Comparison of ENCODE assay signal across 9 cellular contexts in genomic region chr14:55103005-55103640, GRCh38. TPM values are rescaled to one million over a fixed set of nuclear protein-coding genes. Genes with fewer than 3 reads are reported as not detected.
DNase-seq lines count a peak whose midpoint lies in the region; ATAC-seq and TF ChIP-seq lines count a peak whose summit lies in the region.
"Had no signal": no experiment of that assay in that cellular context is flagged by ENCODE, and none has a peak within 500 bp of the region (broad histone marks: within the 10 kb centered on the region; RNA-seq: fewer than 3 reads in every experiment).

No MANE protein-coding gene starts in this region.

- H3K27me3 ChIP-seq in endodermal cell (ENCODE audit: control insufficient read depth, insufficient read depth, low read length, poor library complexity, severe bottlenecking) = no peaks in the 10 kb centered on the region
- H3K27me3 ChIP-seq in naive thymus-derived CD4-positive, alpha-beta T cell (ENCODE audit: control insufficient read depth in 2 of 2, insufficient read depth in 2 of 2, low read length in 2 of 2) = no peaks in the 10 kb centered on the region
- no peaks in the 10 kb centered on the region for H3K27me3 ChIP-seq in tibial nerve

- H3K27me3 Mint-ChIP-seq in activated CD4-positive, alpha-beta memory T cell treated with anti-CD3 and anti-CD28 coated beads, Interleukin-2, amount 10 ng/mL, durations not matched to agents 7 days and 5 days = no peaks in the 10 kb centered on the region
- H3K27me3 Mint-ChIP-seq in endodermal cell (ENCODE audit: insufficient read depth) = no peaks in the 10 kb centered on the region
- H3K27me3 Mint-ChIP-seq in naive thymus-derived CD4-positive, alpha-beta T cell = no peaks in the 10 kb centered on the region
- H3K27me3 Mint-ChIP-seq: naive B cell had no signal

- TF ChIP-seq EP300 in tibial nerve (IDR thresholded peaks at IDR 0.05) = peak in 1 of 2 donors; percentile 90

- H3K4me3 ChIP-seq in NB4 (ENCODE audit: low read depth, low read length) = peak overlapping the region; percentile 0
- H3K4me3 ChIP-seq in endodermal cell (ENCODE audit: low read length) = no peak overlapping the region
- peak overlapping the region; percentile 5 for H3K4me3 ChIP-seq in naive thymus-derived CD4-positive, alpha-beta T cell (ENCODE audit: low read length)
- peak overlapping the region in 1 of 4 donors; percentile 3 for H3K4me3 ChIP-seq in tibial nerve

- H3K27ac Mint-ChIP-seq in activated CD4-positive, alpha-beta memory T cell treated with anti-CD3 and anti-CD28 coated beads, Interleukin-2, amount 10 ng/mL, durations not matched to agents 7 days and 5 days = peak overlapping the region; percentile 99
- peak overlapping the region; percentile 74 for H3K27ac Mint-ChIP-seq in endodermal cell
- H3K27ac Mint-ChIP-seq in naive thymus-derived CD4-positive, alpha-beta T cell = peak overlapping the region; percentile 26 to 97 (median 80)

- H3K36me3 Mint-ChIP-seq in activated CD4-positive, alpha-beta memory T cell treated with anti-CD3 and anti-CD28 coated beads, Interleukin-2, amount 10 ng/mL, durations not matched to agents 7 days and 5 days (ENCODE audit: low read depth) = peaks cover 22% of the 10 kb centered on the region
- no peaks in the 10 kb centered on the region for H3K36me3 Mint-ChIP-seq in endodermal cell (ENCODE audit: low read depth)
- peaks cover 0 to 24% (median 3%) of the 10 kb centered on the region in 5 donors for H3K36me3 Mint-ChIP-seq in naive thymus-derived CD4-positive, alpha-beta T cell

- peak; percentile 97 for DNase-seq in ELR (ENCODE audit: low read depth)
- DNase-seq in HCEC 1CT = peak; percentile 98
- DNase-seq in NB4 (ENCODE audit: low read depth) = peak; percentile 86
- peak; percentile 79 for DNase-seq in activated CD4-positive, alpha-beta memory T cell treated with anti-CD3 and anti-CD28 coated beads, Interleukin-2, amount 10 ng/mL, durations not matched to agents 7 days and 5 days
- peak; percentile 93 for DNase-seq in endodermal cell
- DNase-seq in naive thymus-derived CD4-positive, alpha-beta T cell = peak in 2 of 9 donors; percentile 14 to 49
- peak; percentile 76 to 83 for DNase-seq in tibial nerve (ENCODE audit: low spot score in 2 of 2)
- DNase-seq in middle frontal gyrus (ENCODE audit: extremely low spot score, low spot score) = no peak

- POLR2A ChIA-PET in activated CD4-positive, alpha-beta memory T cell treated with anti-CD3 and anti-CD28 coated beads, Interleukin-2, amount 10 ng/mL, durations not matched to agents 7 days and 5 days (lab: Charles Lee) = interaction anchor here (0.7 to 9.5 kb wide), 23 partner anchors 9 to 231 kb away, joined by 3 to 177 read pairs (median 6); partner anchors contain the start of genes DLGAP5, LGALS3, MAPK1IP1L and SOCS4
- POLR2A ChIA-PET in naive thymus-derived CD4-positive, alpha-beta T cell (lab: Charles Lee) = interaction anchor here (0.6 to 2.1 kb wide), 3 partner anchors 8 to 52 kb away, joined by 3 to 7 read pairs (median 3); partner anchors contain the start of gene MAPK1IP1L

- H3K9me3 Mint-ChIP-seq in activated CD4-positive, alpha-beta memory T cell treated with anti-CD3 and anti-CD28 coated beads, Interleukin-2, amount 10 ng/mL, durations not matched to agents 7 days and 5 days = peaks cover 13% of the 10 kb centered on the region
- peaks cover 11% of the 10 kb centered on the region for H3K9me3 Mint-ChIP-seq in endodermal cell
- peaks cover 0 to 17% (median 4%) of the 10 kb centered on the region in 11 donors for H3K9me3 Mint-ChIP-seq in naive thymus-derived CD4-positive, alpha-beta T cell

- TF ChIP-seq POLR2A in NB4 (IDR thresholded peaks at IDR 0.05; ENCODE audit: extremely low read depth, insufficient read length) (peak; percentile 19), tibial nerve (IDR thresholded peaks at IDR 0.05) (peak in 1 of 2 donors; percentile 37)

- H3K4me1 ChIP-seq in endodermal cell (ENCODE audit: control insufficient read depth, insufficient read depth, low read length) (peaks cover 10% of the 10 kb centered on the region), tibial nerve (peaks cover 0 to 94% (median 69%) of the 10 kb centered on the region in 4 donors)
- peaks cover 10 to 35% of the 10 kb centered on the region in 2 donors for H3K4me1 ChIP-seq in naive thymus-derived CD4-positive, alpha-beta T cell (ENCODE audit: control insufficient read depth in 2 of 2, insufficient read depth in 2 of 2, low read length in 2 of 2)

- no peaks in the 10 kb centered on the region for H3K36me3 ChIP-seq in endodermal cell (ENCODE audit: control insufficient read depth, insufficient read depth, low read length)
- H3K36me3 ChIP-seq in naive thymus-derived CD4-positive, alpha-beta T cell (ENCODE audit: control insufficient read depth in 2 of 3, insufficient read depth in 3 of 3, low read length in 3 of 3) = no peaks in the 10 kb centered on the region
- no peaks in the 10 kb centered on the region for H3K36me3 ChIP-seq in tibial nerve

- H3K9ac ChIP-seq in endodermal cell (ENCODE audit: extremely low read depth, low read length, poor library complexity, severe bottlenecking) = no peak overlapping the region

- peak overlapping the region; percentile 61 for H3K4me3 Mint-ChIP-seq in activated CD4-positive, alpha-beta memory T cell treated with anti-CD3 and anti-CD28 coated beads, Interleukin-2, amount 10 ng/mL, durations not matched to agents 7 days and 5 days
- peak overlapping the region; percentile 6 for H3K4me3 Mint-ChIP-seq in endodermal cell
- peak overlapping the region; percentile 14 to 66 (median 42) for H3K4me3 Mint-ChIP-seq in naive thymus-derived CD4-positive, alpha-beta T cell

- H3K4me1 Mint-ChIP-seq in activated CD4-positive, alpha-beta memory T cell treated with anti-CD3 and anti-CD28 coated beads, Interleukin-2, amount 10 ng/mL, durations not matched to agents 7 days and 5 days = peaks cover 70% of the 10 kb centered on the region
- H3K4me1 Mint-ChIP-seq in endodermal cell = peaks cover 29% of the 10 kb centered on the region
- H3K4me1 Mint-ChIP-seq in naive thymus-derived CD4-positive, alpha-beta T cell = peaks cover 23 to 56% (median 31%) of the 10 kb centered on the region in 7 donors

- ATAC-seq in naive thymus-derived CD4-positive, alpha-beta T cell = peak; percentile 55

- WGBS in endodermal cell (ENCODE audit: insufficient coverage in 1 of 2, insufficient read length in 1 of 2), 2 experiments = 18 to 24% methylated on average over 8 to 13 of the region's 13 CpGs
- WGBS in tibial nerve, 2 donors = 26 to 27% methylated on average over 13 of the region's 13 CpGs

- TF ChIP-seq CTCF in NB4 (IDR thresholded peaks at IDR 0.05; ENCODE audit: low read depth, low read length) (no peak), endodermal cell (conservative IDR thresholded peaks at IDR 0.05) (no peak), tibial nerve (IDR thresholded peaks at IDR 0.05) (no peak)

- peaks cover 10% of the 10 kb centered on the region for H3K9me3 ChIP-seq in endodermal cell (ENCODE audit: control insufficient read depth, low read length)
- peaks cover 0 to 5% (median 5%) of the 10 kb centered on the region in 3 experiments for H3K9me3 ChIP-seq in naive thymus-derived CD4-positive, alpha-beta T cell (ENCODE audit: control insufficient read depth in 2 of 3, low read length in 3 of 3)
- peaks cover 0 to 7% (median 0%) of the 10 kb centered on the region in 4 donors for H3K9me3 ChIP-seq in tibial nerve

- intact Hi-C loops in naive thymus-derived CD4-positive, alpha-beta T cell (cut with micrococcal nuclease) = loop anchor here in 1 of 2 donors (1.0 to 5.0 kb wide), 2 partner anchors 26 to 39 kb away; partner anchors contain the start of gene LGALS3

- CTCF ChIA-PET in activated CD4-positive, alpha-beta memory T cell treated with anti-CD3 and anti-CD28 coated beads, Interleukin-2, amount 10 ng/mL, durations not matched to agents 7 days and 5 days (lab: Charles Lee) = interaction anchor here (0.9 to 2.4 kb wide), 15 partner anchors 10 to 54 kb away, joined by 3 to 17 read pairs (median 5); partner anchors contain the start of gene MAPK1IP1L
- CTCF ChIA-PET in naive thymus-derived CD4-positive, alpha-beta T cell (lab: Charles Lee) = interaction anchor here (0.6 to 1.8 kb wide), 2 partner anchors 13 to 1187 kb away, joined by 3 to 7 read pairs; no protein-coding TSS in a partner anchor

- H3K27ac ChIP-seq in endodermal cell (ENCODE audit: low read depth, low read length) (no peak overlapping the region), tibial nerve (peak overlapping the region; percentile 87 to 99 (median 94))
- H3K27ac ChIP-seq in naive thymus-derived CD4-positive, alpha-beta T cell (ENCODE audit: low read depth, low read length) = peak overlapping the region; percentile 41

RNA-seq across cellular contexts. Expression of gene LGALS3, which starts 25.9 kb away (rescaled TPM):
- 10 to 100 TPM; 70.5 to 71.3 TPM for total RNA-seq in activated CD4-positive, alpha-beta memory T cell treated with anti-CD3 and anti-CD28 coated beads, Interleukin-2, amount 10 ng/mL, durations not matched to agents 7 days and 5 days
- total RNA-seq in endodermal cell (1 to 10 TPM; 1.0 to 2.0 TPM), tibial nerve (100 to 1,000 TPM; 246 to 526 (median 339) TPM)
- 2.7 TPM for polyA plus RNA-seq in endodermal cell (2013, experiment 1 of 2)
- polyA plus RNA-seq in endodermal cell (2013, experiment 2 of 2) = 3.9 TPM
- 10 to 100 TPM in 4 of 5 experiments, 1 to 10 TPM in 1; 7.5 to 71.7 (median 12.4) TPM for total RNA-seq in naive thymus-derived CD4-positive, alpha-beta T cell
- polyA plus RNA-seq in naive thymus-derived CD4-positive, alpha-beta T cell = under 1 TPM; 0.35 to 0.51 TPM

RNA-seq across cellular contexts. Expression of gene MAPK1IP1L, which starts 51.7 kb away (rescaled TPM):
- 100 to 1,000 TPM; 100 to 104 TPM for total RNA-seq in activated CD4-positive, alpha-beta memory T cell treated with anti-CD3 and anti-CD28 coated beads, Interleukin-2, amount 10 ng/mL, durations not matched to agents 7 days and 5 days
- total RNA-seq in endodermal cell = 100 to 1,000 TPM; 122 to 153 TPM
- 124 TPM for polyA plus RNA-seq in endodermal cell (2013, experiment 1 of 2)
- polyA plus RNA-seq in endodermal cell (2013, experiment 2 of 2) = 111 TPM
- total RNA-seq in naive thymus-derived CD4-positive, alpha-beta T cell = 100 to 1,000 TPM in 3 of 5 experiments, 10 to 100 TPM in 2; 65.1 to 143 (median 111) TPM
- polyA plus RNA-seq in naive thymus-derived CD4-positive, alpha-beta T cell = 10 to 100 TPM; 63.1 to 79.7 TPM
- 10 to 100 TPM; 25.3 to 54.0 (median 41.9) TPM for total RNA-seq in tibial nerve

Comparison
In these comparisons a context has a peak if more than half of its experiments do, and no peak if none do; other contexts are left out.
1. H3K4me3 Mint-ChIP-seq: peak in every context shown above with its lines; median percentile 61 in activated CD4-positive, alpha-beta memory T cell treated with anti-CD3 and anti-CD28 coated beads, Interleukin-2, amount 10 ng/mL, durations not matched to agents 7 days and 5 days; 42 in naive thymus-derived CD4-positive, alpha-beta T cell; 6 in endodermal cell.